1 cellular context compared by ENCODE assay signal in the genomic region with DNA sequence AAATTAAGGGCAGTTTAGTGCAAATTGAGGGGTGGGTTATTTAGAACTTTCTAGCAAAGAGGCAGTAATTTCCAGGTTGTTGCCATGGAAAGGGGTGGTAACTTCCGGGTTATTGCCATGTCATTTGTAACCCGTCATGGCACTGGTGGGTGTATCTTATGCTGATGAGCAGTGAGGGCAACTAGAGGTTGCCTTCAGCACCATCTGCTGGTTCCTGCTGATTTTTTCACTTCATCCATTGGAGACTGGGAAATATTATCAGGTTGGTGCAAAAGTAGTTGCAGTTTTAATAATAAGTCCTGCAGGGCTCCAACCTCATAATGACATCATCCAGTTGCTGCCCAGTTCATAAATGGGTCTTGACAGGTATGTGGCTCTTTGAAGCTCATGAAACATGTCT.
A peak's percentile ranks its signal among the peaks of the same experiment; 100 is the strongest.
TF ChIP-seq lines count a peak whose summit lies in the region.

No MANE protein-coding gene starts in this region.

TF ChIP-seq in K562, 482 proteins besides CTCF, POLR2A, EP300 and RAD21:
- TF ChIP-seq, protein P1, sequence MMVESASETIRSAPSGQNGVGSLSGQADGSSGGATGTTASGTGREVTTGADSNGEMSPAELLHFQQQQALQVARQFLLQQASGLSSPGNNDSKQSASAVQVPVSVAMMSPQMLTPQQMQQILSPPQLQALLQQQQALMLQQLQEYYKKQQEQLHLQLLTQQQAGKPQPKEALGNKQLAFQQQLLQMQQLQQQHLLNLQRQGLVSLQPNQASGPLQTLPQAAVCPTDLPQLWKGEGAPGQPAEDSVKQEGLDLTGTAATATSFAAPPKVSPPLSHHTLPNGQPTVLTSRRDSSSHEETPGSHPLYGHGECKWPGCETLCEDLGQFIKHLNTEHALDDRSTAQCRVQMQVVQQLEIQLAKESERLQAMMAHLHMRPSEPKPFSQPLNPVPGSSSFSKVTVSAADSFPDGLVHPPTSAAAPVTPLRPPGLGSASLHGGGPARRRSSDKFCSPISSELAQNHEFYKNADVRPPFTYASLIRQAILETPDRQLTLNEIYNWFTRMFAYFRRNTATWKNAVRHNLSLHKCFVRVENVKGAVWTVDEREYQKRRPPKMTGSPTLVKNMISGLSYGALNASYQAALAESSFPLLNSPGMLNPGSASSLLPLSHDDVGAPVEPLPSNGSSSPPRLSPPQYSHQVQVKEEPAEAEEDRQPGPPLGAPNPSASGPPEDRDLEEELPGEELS (CRISPR knock-in tag; IDR thresholded peaks at IDR 0.05; ENCODE audit: borderline replicate concordance): no peak
- TF ChIP-seq HMG20B (CRISPR knock-in tag; IDR thresholded peaks at IDR 0.05) (no peak), NFE2L1 (tag; IDR thresholded peaks at IDR 0.05; ENCODE audit: borderline replicate concordance, low read depth) (no peak), ZNF143 (CRISPR knock-in tag; IDR thresholded peaks at IDR 0.05) (no peak), GABPA (tag; conservative IDR thresholded peaks at IDR 0.05; ENCODE audit: low read depth) (peak; percentile 34; the same call in 1 of the 2 replicates), ADNP (tag; IDR thresholded peaks at IDR 0.05) (no peak), NR2C2 (CRISPR knock-in tag; IDR thresholded peaks at IDR 0.05) (no peak), NR2C2 (tag; IDR thresholded peaks at IDR 0.05) (peak; percentile 56; the same call in 1 of the 2 replicates), NR2C1 (IDR thresholded peaks at IDR 0.05) (peak; percentile 45; the same call in 1 of the 2 replicates), NR2C1 (tag; IDR thresholded peaks at IDR 0.05) (peak; percentile 50), ILK (tag; IDR thresholded peaks at IDR 0.05; ENCODE audit: borderline replicate concordance, low read depth) (no peak), RFX1 (IDR thresholded peaks at IDR 0.05) (peak; percentile 40; the same call in 1 of the 2 replicates)
- TF ChIP-seq, protein P2, sequence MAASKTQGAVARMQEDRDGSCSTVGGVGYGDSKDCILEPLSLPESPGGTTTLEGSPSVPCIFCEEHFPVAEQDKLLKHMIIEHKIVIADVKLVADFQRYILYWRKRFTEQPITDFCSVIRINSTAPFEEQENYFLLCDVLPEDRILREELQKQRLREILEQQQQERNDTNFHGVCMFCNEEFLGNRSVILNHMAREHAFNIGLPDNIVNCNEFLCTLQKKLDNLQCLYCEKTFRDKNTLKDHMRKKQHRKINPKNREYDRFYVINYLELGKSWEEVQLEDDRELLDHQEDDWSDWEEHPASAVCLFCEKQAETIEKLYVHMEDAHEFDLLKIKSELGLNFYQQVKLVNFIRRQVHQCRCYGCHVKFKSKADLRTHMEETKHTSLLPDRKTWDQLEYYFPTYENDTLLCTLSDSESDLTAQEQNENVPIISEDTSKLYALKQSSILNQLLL (CRISPR knock-in tag; IDR thresholded peaks at IDR 0.05; ENCODE audit: borderline replicate concordance): no peak
